ENCODE assay signal across 12 cellular contexts in genomic region chr3:57423335-57423734, GRCh38.
DNase-seq lines count a peak whose midpoint lies in the region; ATAC-seq, FAIRE-seq and TF ChIP-seq lines count a peak whose summit lies in the region.
"Had no signal": no experiment of that assay in that cellular context is flagged by ENCODE, and none has a peak within 500 bp of the region (broad histone marks: within the 10 kb centered on the region; RNA-seq: fewer than 3 reads in every experiment).

No MANE protein-coding gene starts in this region.

- no peak overlapping the region for H3K27ac ChIP-seq in H1 (ENCODE audit: low read depth, low read length)
- H3K27ac ChIP-seq in neuronal stem cell (replicated peaks; ENCODE audit: low read length), result peak overlapping the region; percentile 8
- H3K27ac ChIP-seq: BLaER1 treated with 17β-estradiol and CSF1 and Interleukin-3, amounts not matched to agents 10 nM and 100 nM had no signal

- CTCF ChIA-PET in H1 (lab: Charles Lee; ENCODE audit: partially characterized antibody), result interaction anchor here (0.6 to 2.9 kb wide), 2 partner anchors 26 to 905 kb away, joined by 3 to 9 read pairs; no protein-coding TSS in a partner anchor

- 84% methylated on average over 3 of the region's 3 CpGs; no CpG with 5 or more reads in 1 of the 2 experiments for WGBS in H1 (ENCODE audit: extremely low coverage in 1 of 2, insufficient coverage in 1 of 2, insufficient read length in 1 of 2, insufficient replicate concordance in 2 of 2, low coverage in 1 of 2, low lambda C conversion rate in 2 of 2, missing lambda C conversion rate in 1 of 2), 2 experiments
- WGBS in neuronal stem cell (ENCODE audit: extremely low coverage in 2 of 2, insufficient read length in 2 of 2, insufficient replicate concordance in 1 of 2), 2 donors, result no CpG with 5 or more reads among the region's 3 CpGs

- POLR2A ChIA-PET in H1 (lab: Charles Lee; ENCODE audit: partially characterized antibody), result no interaction called here

- H2BK5ac ChIP-seq in H1 (ENCODE audit: low read depth, low read length), result no peak overlapping the region
- H2BK5ac ChIP-seq in neuronal stem cell (ENCODE audit: low read length), result no peak overlapping the region

- no peak for TF ChIP-seq EP300 in H1 (IDR thresholded peaks at IDR 0.05; ENCODE audit: borderline replicate concordance in 1 of 2, low read depth in 2 of 2, low read length in 2 of 2)

- H2AK5ac ChIP-seq in H1 (ENCODE audit: low read depth, low read length) (no peak overlapping the region), neuronal stem cell (ENCODE audit: low read depth, low read length) (no peak overlapping the region)

- H4K20me1 ChIP-seq in H1 (replicated peaks in 1 of 2; ENCODE audit: control insufficient read depth in 1 of 2, insufficient read depth in 2 of 2, low read length in 2 of 2), result no peaks in the 10 kb centered on the region
- H4K20me1 ChIP-seq: BLaER1 treated with 17β-estradiol and CSF1 and Interleukin-3, amounts not matched to agents 10 nM and 100 nM had no signal

- no peak overlapping the region for H4K5ac ChIP-seq in H1 (ENCODE audit: insufficient read length, low read depth, low read length)

- ATAC-seq in HG03378 (IDR thresholded peaks at IDR 0.05; ENCODE audit: unreplicated experiment) (no peak), GM21447 (IDR thresholded peaks at IDR 0.05; ENCODE audit: unreplicated experiment) (no peak)

- no peak overlapping the region for H4K91ac ChIP-seq in H1 (replicated peaks; ENCODE audit: insufficient read length, low read length)
- no peak overlapping the region for H4K91ac ChIP-seq in neuronal stem cell (ENCODE audit: low read depth, low read length, poor library complexity)

- no peak for TF ChIP-seq CTCF in H1 (IDR thresholded peaks at IDR 0.05; ENCODE audit: control extremely low read depth in 1 of 3, insufficient read depth in 1 of 3, low read depth in 1 of 3, low read length in 3 of 3)

- H3K4ac ChIP-seq in H1 (replicated peaks; ENCODE audit: insufficient read length, low read depth, low read length), result no peak overlapping the region
- H3K4ac ChIP-seq in neuronal stem cell (ENCODE audit: low read length), result no peak overlapping the region

- H3K27me3 ChIP-seq in H7 (ENCODE audit: control insufficient read depth, insufficient read depth, low read length), result no peaks in the 10 kb centered on the region
- no peaks in the 10 kb centered on the region for H3K27me3 ChIP-seq in H1 (replicated peaks in 1 of 4; ENCODE audit: control insufficient read depth in 3 of 4, extremely low read depth in 1 of 4, insufficient read depth in 3 of 4, low read length in 3 of 4)
- H3K27me3 ChIP-seq in neuronal stem cell (ENCODE audit: control insufficient read depth in 3 of 3, insufficient read depth in 3 of 3, low read depth in 1 of 3, low read length in 3 of 3), result no peaks in the 10 kb centered on the region
- H3K27me3 ChIP-seq: BLaER1 treated with 17β-estradiol and CSF1 and Interleukin-3, amounts not matched to agents 10 nM and 100 nM had no signal

- H2BK12ac ChIP-seq in H1 (ENCODE audit: low read depth, low read length) (no peak overlapping the region), neuronal stem cell (ENCODE audit: low read length) (no peak overlapping the region)

- no peak overlapping the region for H2BK120ac ChIP-seq in H1 (replicated peaks; ENCODE audit: low read depth, low read length)
- H2BK120ac ChIP-seq in neuronal stem cell (ENCODE audit: low read depth, low read length), result no peak overlapping the region

- H2BK15ac ChIP-seq in H1 (ENCODE audit: low read length) (no peak overlapping the region), neuronal stem cell (ENCODE audit: low read length) (no peak overlapping the region)

- no peak overlapping the region for H2BK20ac ChIP-seq in H1 (ENCODE audit: low read length)

- no peak overlapping the region for H3K4me3 ChIP-seq in H7 (ENCODE audit: insufficient read depth, low read depth, low read length)
- H3K4me3 ChIP-seq in H1 (ENCODE audit: extremely low read depth in 1 of 4, insufficient read depth in 2 of 4, low read depth in 3 of 4, low read length in 4 of 4), result no peak overlapping the region
- H3K4me3 ChIP-seq in neuronal stem cell (ENCODE audit: low read length in 2 of 2), result no peak overlapping the region
- H3K4me3 ChIP-seq: BLaER1 treated with 17β-estradiol and CSF1 and Interleukin-3, amounts not matched to agents 10 nM and 100 nM had no signal

- peak; percentile 16 for DNase-seq in H7
- DNase-seq in H1 (ENCODE audit: low read depth in 1 of 2, low spot score in 2 of 2), result no peak
- DNase-seq in iPS DF 4.7 (ENCODE audit: extremely low read depth, low spot score), result peak; percentile 3
- DNase-seq in neuronal stem cell (ENCODE audit: low spot score), result peak; percentile 11
- DNase-seq in mesenteric fat pad (ENCODE audit: low spot score), result no peak
- no peak for DNase-seq in NCI-H748 (lab: John Stamatoyannopoulos, UW; ENCODE audit: unreplicated experiment)
- DNase-seq: ACHN; CD4-positive, CD25-positive, alpha-beta regulatory T cell; DMS 273 treated with DMSO at 0.1 percent for 48 hours had no signal

- H3K79me2 ChIP-seq in H1 (ENCODE audit: control insufficient read depth in 1 of 2, insufficient read depth in 2 of 2, low read length in 2 of 2), result no peaks in the 10 kb centered on the region

- no peak overlapping the region for H3K4me2 ChIP-seq in H1 (ENCODE audit: insufficient read depth in 1 of 2, low read depth in 2 of 2, low read length in 2 of 2)
- no peak overlapping the region for H3K4me2 ChIP-seq in neuronal stem cell (ENCODE audit: insufficient read depth, low read length, poor library complexity, severe bottlenecking)
- H3K4me2 ChIP-seq: BLaER1 treated with 17β-estradiol and CSF1 and Interleukin-3, amounts not matched to agents 10 nM and 100 nM had no signal

- H3K56ac ChIP-seq in H1 (replicated peaks; ENCODE audit: insufficient read length, low read depth, low read length), result no peak overlapping the region

- H3K9me3 ChIP-seq in H1 (ENCODE audit: insufficient read depth in 2 of 2, low read depth in 1 of 2, low read length in 1 of 2) (no peaks in the 10 kb centered on the region), neuronal stem cell (replicated peaks in 1 of 2; ENCODE audit: control insufficient read depth in 2 of 2, insufficient read depth in 1 of 2, low read depth in 1 of 2, low read length in 2 of 2) (no peaks in the 10 kb centered on the region)
- H3K9me3 ChIP-seq: BLaER1 treated with 17β-estradiol and CSF1 and Interleukin-3, amounts not matched to agents 10 nM and 100 nM had no signal

- TF ChIP-seq POLR2A in H1 (IDR thresholded peaks at IDR 0.05; ENCODE audit: control extremely low read depth in 1 of 2, low read depth in 2 of 2, low read length in 2 of 2), result no peak

- H3K79me1 ChIP-seq in H1 (ENCODE audit: low read depth, low read length), result no peaks in the 10 kb centered on the region
- H3K79me1 ChIP-seq in neuronal stem cell (ENCODE audit: low read depth, low read length), result no peaks in the 10 kb centered on the region

- H3K9ac ChIP-seq in H1 (replicated peaks in 1 of 4; ENCODE audit: extremely low read depth in 1 of 4, low read depth in 3 of 4, low read length in 3 of 4) (no peak overlapping the region), neuronal stem cell (ENCODE audit: low read depth, low read length, poor library complexity) (no peak overlapping the region)
- H3K9ac ChIP-seq: BLaER1 treated with 17β-estradiol and CSF1 and Interleukin-3, amounts not matched to agents 10 nM and 100 nM had no signal

- no peaks in the 10 kb centered on the region for H3K23me2 ChIP-seq in H1 (ENCODE audit: low read depth, low read length)

- H4K8ac ChIP-seq in H1 (ENCODE audit: extremely low read depth, insufficient read depth, low read length), result no peak overlapping the region
- no peak overlapping the region for H4K8ac ChIP-seq in neuronal stem cell (ENCODE audit: low read depth, low read length)

- H3K23ac ChIP-seq in H1 (ENCODE audit: insufficient read length) (no peak overlapping the region), neuronal stem cell (ENCODE audit: low read depth, low read length, poor library complexity) (no peak overlapping the region)

- FAIRE-seq in H1 (lab: Jason Lieb, UNC), result peak; percentile 76

- TF ChIP-seq RAD21 in H1 (IDR thresholded peaks at IDR 0.05 in 1 of 2, conservative IDR thresholded peaks at IDR 0.05 in 1 of 2; ENCODE audit: low read depth in 2 of 2, low read length in 2 of 2), result no peak

- H3K36me3 ChIP-seq in H7 (replicated peaks; ENCODE audit: control insufficient read depth, insufficient read depth, low read length) (no peaks in the 10 kb centered on the region), H1 (ENCODE audit: control insufficient read depth in 2 of 4, insufficient read depth in 4 of 4, low read length in 3 of 4) (no peaks in the 10 kb centered on the region), neuronal stem cell (replicated peaks in 1 of 2; ENCODE audit: control insufficient read depth in 2 of 2, insufficient read depth in 2 of 2, low read length in 2 of 2) (no peaks in the 10 kb centered on the region)
- H3K36me3 ChIP-seq: BLaER1 treated with 17β-estradiol and CSF1 and Interleukin-3, amounts not matched to agents 10 nM and 100 nM had no signal

- H3K14ac ChIP-seq in H1 (ENCODE audit: insufficient read length) (no peak overlapping the region), neuronal stem cell (ENCODE audit: low read length) (no peak overlapping the region)

- peak overlapping the region; percentile 99 for H2AFZ ChIP-seq in H1 (ENCODE audit: low read length)
- no peak overlapping the region for H2AFZ ChIP-seq in neuronal stem cell (ENCODE audit: low read length)

- no peaks in the 10 kb centered on the region for H3K4me1 ChIP-seq in H1 (replicated peaks in 1 of 4; ENCODE audit: control insufficient read depth in 3 of 4, insufficient read depth in 4 of 4, low read length in 3 of 4)
- H3K4me1 ChIP-seq in neuronal stem cell (ENCODE audit: control insufficient read depth in 2 of 2, insufficient read depth in 1 of 2, low read depth in 1 of 2, low read length in 2 of 2), result peaks cover 0 to 3% of the 10 kb centered on the region in 2 donors
- H3K4me1 ChIP-seq: BLaER1 treated with 17β-estradiol and CSF1 and Interleukin-3, amounts not matched to agents 10 nM and 100 nM had no signal

- H3K18ac ChIP-seq in H1 (ENCODE audit: extremely low read depth, low read length) (no peak overlapping the region), neuronal stem cell (ENCODE audit: low read length) (no peak overlapping the region)

TF ChIP-seq in H1, 55 proteins besides CTCF, POLR2A, EP300 and RAD21:
- no peak for TF ChIP-seq SIRT6 (IDR thresholded peaks at IDR 0.05; ENCODE audit: low read length)
- TF ChIP-seq TEAD4 (IDR thresholded peaks at IDR 0.05; ENCODE audit: low read depth, low read length), result peak; percentile 88

Comparison
In these comparisons a context has a peak if more than half of its experiments do, and no peak if none do; other contexts are left out.
1. DNase-seq: peak in H7 (single experiment), iPS DF 4.7 (single experiment) and neuronal stem cell (single experiment); none in H1 (0 of 2), mesenteric fat pad (single experiment) and NCI-H748 (single experiment).